In genomic region chr9:116966199-116966598, GRCh38 we compare ENCODE assay signal across 20 cellular contexts.
A peak's percentile ranks its signal among the peaks of the same experiment; 100 is the strongest.
DNase-seq lines count a peak whose midpoint lies in the region; ATAC-seq lines count a peak whose summit lies in the region.
"Had no signal": no experiment of that assay in that cellular context is flagged by ENCODE, and none has a peak within 500 bp of the region (broad histone marks: within the 10 kb centered on the region; RNA-seq: fewer than 3 reads in every experiment).

No MANE protein-coding gene starts in this region.

- H3K9ac ChIP-seq in BLaER1 treated with 17β-estradiol and CSF1 and Interleukin-3, amounts not matched to agents 10 nM and 100 nM: no peak overlapping the region

- no peaks in the 10 kb centered on the region for H4K20me1 ChIP-seq in BLaER1 treated with 17β-estradiol and CSF1 and Interleukin-3, amounts not matched to agents 10 nM and 100 nM

- H3K36me3 ChIP-seq in BLaER1 treated with 17β-estradiol and CSF1 and Interleukin-3, amounts not matched to agents 10 nM and 100 nM: peaks cover 0 to 14% (median 0%) of the 10 kb centered on the region in 11 experiments; a peak in 2 of 22 replicates

- no peak for DNase-seq in posterior vena cava (ENCODE audit: low spot score)
- no peak for DNase-seq in T1000 (lab: John Stamatoyannopoulos, UW)
- DNase-seq: 8988T; ACHN; BE2C; C1 segment of cervical spinal cord; CD4-positive, alpha-beta memory T cell; CD4-positive, CD25-positive, alpha-beta regulatory T cell; CD8-positive, alpha-beta memory T cell; COR-L47; DMS 273 treated with DMSO at 0.1 percent for 48 hours; DMS153; DMS53; DMS79; DND-41; EL; GDM1 had no signal

- ATAC-seq in GM19351 (IDR thresholded peaks at IDR 0.05; ENCODE audit: unreplicated experiment) (peak; percentile 73), GM19035 (IDR thresholded peaks at IDR 0.05; ENCODE audit: unreplicated experiment) (no peak)

- no peaks in the 10 kb centered on the region for H3K27me3 ChIP-seq in BLaER1 treated with 17β-estradiol and CSF1 and Interleukin-3, amounts not matched to agents 10 nM and 100 nM
- H3K27me3 ChIP-seq: BE2C had no signal

- peaks cover 7 to 16% (median 14%) of the 10 kb centered on the region in 10 experiments for H3K4me1 ChIP-seq in BLaER1 treated with 17β-estradiol and CSF1 and Interleukin-3, amounts not matched to agents 10 nM and 100 nM
- H3K4me1 ChIP-seq: BE2C had no signal

- H3K27ac ChIP-seq in BLaER1 treated with 17β-estradiol and CSF1 and Interleukin-3, amounts not matched to agents 10 nM and 100 nM: peak overlapping the region in 1 of 11 experiments; percentile 15; a peak in 1 of 22 replicates

- H3K4me3 ChIP-seq in BLaER1 treated with 17β-estradiol and CSF1 and Interleukin-3, amounts not matched to agents 10 nM and 100 nM: no peak overlapping the region

- H3K9me3 ChIP-seq in BLaER1 treated with 17β-estradiol and CSF1 and Interleukin-3, amounts not matched to agents 10 nM and 100 nM (replicated peaks in 1 of 11): peaks cover 0 to 9% (median 0%) of the 10 kb centered on the region in 11 experiments; a peak in 3 of 22 replicates
- H3K9me3 ChIP-seq: BE2C had no signal

- H3K4me2 ChIP-seq in BLaER1 treated with 17β-estradiol and CSF1 and Interleukin-3, amounts not matched to agents 10 nM and 100 nM: peak overlapping the region in 9 of 11 experiments; percentile 2 to 67 (median 59); a peak in 14 of 22 replicates

- intact Hi-C loops in posterior vena cava (cut with DNase I): no loop called here
